ENCODE assay signal across 8 cellular contexts in the genomic region with DNA sequence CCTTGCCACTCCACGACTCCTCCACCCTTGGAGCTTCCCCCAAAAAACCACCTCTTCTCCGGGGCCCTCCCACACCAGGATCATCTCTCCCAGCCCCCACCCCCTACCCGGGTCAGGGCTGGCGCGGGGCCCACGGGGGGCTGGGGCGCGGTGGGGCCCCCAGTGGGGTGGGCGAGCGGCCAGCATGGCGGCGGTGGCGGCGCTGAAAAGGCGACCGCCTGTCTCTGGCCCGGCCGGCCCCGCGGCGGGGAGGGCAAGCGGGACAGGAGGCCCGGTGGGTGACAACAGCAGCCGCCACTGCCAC. TPM values are rescaled to one million over a fixed set of nuclear protein-coding genes. Genes with fewer than 3 reads are reported as not detected.
DNase-seq lines count a peak whose midpoint lies in the region; ATAC-seq and TF ChIP-seq lines count a peak whose summit lies in the region.

No MANE protein-coding gene starts in this region.

- no peaks in the 10 kb centered on the region for H3K9me3 ChIP-seq in SJSA1 (replicated peaks)

- peak overlapping the region; percentile 77; the same call in 1 of the 2 replicates for H3K27ac ChIP-seq in SJSA1

- no peak for TF ChIP-seq CTCF in fibroblast of pulmonary artery (IDR thresholded peaks at IDR 0.05; ENCODE audit: low read length, missing control alignments)

- no peaks in the 10 kb centered on the region for H3K27me3 ChIP-seq in SJSA1 (replicated peaks)

- H3K36me3 ChIP-seq in SJSA1: peaks cover 55% of the 10 kb centered on the region

- no peak for DNase-seq in SJSA1 (ENCODE audit: low read depth in 1 of 2, low spot score in 2 of 2)
- no peak for DNase-seq in fibroblast of pulmonary artery (ENCODE audit: low read depth)
- no peak for DNase-seq in skeletal muscle cell (ENCODE audit: low read depth)
- no peak for DNase-seq in AML-193 (lab: John Stamatoyannopoulos, UW)
- no peak for DNase-seq in stimulated activated CD4-positive, alpha-beta T cell treated with anti-CD3 and anti-CD28 coated beads, Interleukin-2, amount 100 ng/mL, for 48 hours
- DNase-seq in NCI-H1694 treated with DMSO at 0.1 percent for 48 hours (lab: John Stamatoyannopoulos, UW): no peak
- DNase-seq in GM03348 (ENCODE audit: low spot score): no peak

- H3K4me3 ChIP-seq in SJSA1 (peak overlapping the region; percentile 62), fibroblast of pulmonary artery (replicated peaks; ENCODE audit: low read depth, low read length) (peak overlapping the region; percentile 93), skeletal muscle cell (ENCODE audit: low read depth, low read length) (peak overlapping the region; percentile 81)

- peak; percentile 12 for ATAC-seq in GM18502 (IDR thresholded peaks at IDR 0.05; ENCODE audit: poor library complexity, unreplicated experiment)

- peaks cover 14% of the 10 kb centered on the region for H3K4me1 ChIP-seq in SJSA1 (replicated peaks)

RNA-seq across cellular contexts. Expression of a gene that starts 0.8 kb away (rescaled TPM):
- 1.9 and 2.0 TPM in 2 replicates for total RNA-seq in SJSA1 (2014; rRNA removed; shearing (Covaris generic))

RNA-seq across cellular contexts. Expression of a gene that starts 13.1 kb away (rescaled TPM):
- 162 and 189 TPM in 2 replicates for total RNA-seq in SJSA1 (2014; rRNA removed; shearing (Covaris generic))

RNA-seq across cellular contexts. Expression of a gene that starts 54.5 kb away (rescaled TPM):
- total RNA-seq in SJSA1 (2014; rRNA removed; shearing (Covaris generic)): not detected in 2 replicates
